Comparison of ENCODE assay signal across 20 cellular contexts in genomic region chr2:199962203-199962602, GRCh38. TPM values are rescaled to one million over a fixed set of nuclear protein-coding genes. Genes with fewer than 3 reads are reported as not detected.
A peak's percentile ranks its signal among the peaks of the same experiment; 100 is the strongest.
DNase-seq lines count a peak whose midpoint lies in the region; ATAC-seq and TF ChIP-seq lines count a peak whose summit lies in the region.
"Had no signal": no experiment of that assay in that cellular context is flagged by ENCODE, and none has a peak within 500 bp of the region (broad histone marks: within the 10 kb centered on the region; RNA-seq: fewer than 3 reads in every experiment).

No MANE protein-coding gene starts in this region.

- H3K4me1 Mint-ChIP-seq in activated naive CD4-positive, alpha-beta T cell treated with anti-CD3 and anti-CD28 coated beads for 36 hours (ENCODE audit: low read depth), result peaks cover 15% of the 10 kb centered on the region
- peaks cover 19% of the 10 kb centered on the region for H3K4me1 Mint-ChIP-seq in activated naive CD4-positive, alpha-beta T cell treated with anti-CD3 and anti-CD28 coated beads, Interleukin-2, amount 10 ng/mL, durations not matched to agents 7 days and 5 days
- peaks cover 27% of the 10 kb centered on the region for H3K4me1 Mint-ChIP-seq in stimulated activated naive CD8-positive, alpha-beta T cell treated with anti-CD3 and anti-CD28 coated beads, Interleukin-15, amount 100 ng/mL, for 72 hours

- ATAC-seq in HG02678 (IDR thresholded peaks at IDR 0.05; ENCODE audit: unreplicated experiment), result peak; percentile 66
- ATAC-seq in HG03565 (IDR thresholded peaks at IDR 0.05; ENCODE audit: unreplicated experiment), result peak; percentile 42
- ATAC-seq in stimulated activated naive CD8-positive, alpha-beta T cell treated with anti-CD3 and anti-CD28 coated beads, Interleukin-15, amount 100 ng/mL, for 72 hours, result peak; percentile 95
- ATAC-seq: A549, GM23338 had no signal

- no peak for DNase-seq in activated naive CD4-positive, alpha-beta T cell treated with anti-CD3 and anti-CD28 coated beads for 36 hours
- no peak for DNase-seq in activated naive CD4-positive, alpha-beta T cell treated with anti-CD3 and anti-CD28 coated beads, Interleukin-2, amount 10 ng/mL, durations not matched to agents 7 days and 5 days
- peak in 1 of 2 donors; percentile 20 for DNase-seq in stimulated activated naive CD8-positive, alpha-beta T cell treated with anti-CD3 and anti-CD28 coated beads, Interleukin-15, amount 100 ng/mL, for 72 hours
- DNase-seq in activated gamma-delta T cell treated with Interleukin-2 at 50 U/mL for 16 hours (no peak), GM20000 (ENCODE audit: low spot score) (no peak)
- DNase-seq in stimulated activated CD4-positive, alpha-beta T cell treated with anti-CD3 and anti-CD28 coated beads, Interleukin-4, amount 100 ng/mL, for 1 hour, result no peak
- DNase-seq: activated gamma-delta T cell, IMR-90, mesenchymal stem cell, NCI-H2029, NCI-H510A, nephron progenitor cell, SHP77, trophoblast cell, WERI-Rb-1 had no signal

- no peaks in the 10 kb centered on the region for H3K9me3 Mint-ChIP-seq in activated naive CD4-positive, alpha-beta T cell treated with anti-CD3 and anti-CD28 coated beads for 36 hours
- H3K9me3 Mint-ChIP-seq in activated naive CD4-positive, alpha-beta T cell treated with anti-CD3 and anti-CD28 coated beads, Interleukin-2, amount 10 ng/mL, durations not matched to agents 7 days and 5 days, result no peaks in the 10 kb centered on the region
- no peaks in the 10 kb centered on the region for H3K9me3 Mint-ChIP-seq in stimulated activated naive CD8-positive, alpha-beta T cell treated with anti-CD3 and anti-CD28 coated beads, Interleukin-15, amount 100 ng/mL, for 72 hours
- H3K9me3 Mint-ChIP-seq: CD14-positive monocyte, GM23338, nephron progenitor cell had no signal

- no peak for TF ChIP-seq CTCF in GM20000 (IDR thresholded peaks at IDR 0.05; ENCODE audit: extremely low read depth, missing control alignments)

- no peaks in the 10 kb centered on the region for H3K27me3 Mint-ChIP-seq in activated naive CD4-positive, alpha-beta T cell treated with anti-CD3 and anti-CD28 coated beads for 36 hours (ENCODE audit: low read depth)
- no peaks in the 10 kb centered on the region for H3K27me3 Mint-ChIP-seq in activated naive CD4-positive, alpha-beta T cell treated with anti-CD3 and anti-CD28 coated beads, Interleukin-2, amount 10 ng/mL, durations not matched to agents 7 days and 5 days
- H3K27me3 Mint-ChIP-seq in stimulated activated naive CD8-positive, alpha-beta T cell treated with anti-CD3 and anti-CD28 coated beads, Interleukin-15, amount 100 ng/mL, for 72 hours, result no peaks in the 10 kb centered on the region

- intact Hi-C loops in activated naive CD4-positive, alpha-beta T cell treated with anti-CD3 and anti-CD28 coated beads for 36 hours (cut with micrococcal nuclease), result no loop called here

- peak overlapping the region; percentile 10 for H3K27ac Mint-ChIP-seq in activated naive CD4-positive, alpha-beta T cell treated with anti-CD3 and anti-CD28 coated beads for 36 hours
- no peak overlapping the region for H3K27ac Mint-ChIP-seq in activated naive CD4-positive, alpha-beta T cell treated with anti-CD3 and anti-CD28 coated beads, Interleukin-2, amount 10 ng/mL, durations not matched to agents 7 days and 5 days
- H3K27ac Mint-ChIP-seq in stimulated activated naive CD8-positive, alpha-beta T cell treated with anti-CD3 and anti-CD28 coated beads, Interleukin-15, amount 100 ng/mL, for 72 hours, result peak overlapping the region in 1 of 2 donors; percentile 85
- H3K27ac Mint-ChIP-seq: CD14-positive monocyte, GM23338, nephron progenitor cell had no signal

- peaks cover 23% of the 10 kb centered on the region for H3K36me3 Mint-ChIP-seq in activated naive CD4-positive, alpha-beta T cell treated with anti-CD3 and anti-CD28 coated beads for 36 hours (ENCODE audit: low read depth)
- peaks cover 36% of the 10 kb centered on the region for H3K36me3 Mint-ChIP-seq in activated naive CD4-positive, alpha-beta T cell treated with anti-CD3 and anti-CD28 coated beads, Interleukin-2, amount 10 ng/mL, durations not matched to agents 7 days and 5 days

- no peak overlapping the region for H3K4me3 Mint-ChIP-seq in activated naive CD4-positive, alpha-beta T cell treated with anti-CD3 and anti-CD28 coated beads for 36 hours
- no peak overlapping the region for H3K4me3 Mint-ChIP-seq in activated naive CD4-positive, alpha-beta T cell treated with anti-CD3 and anti-CD28 coated beads, Interleukin-2, amount 10 ng/mL, durations not matched to agents 7 days and 5 days
- H3K4me3 Mint-ChIP-seq in stimulated activated naive CD8-positive, alpha-beta T cell treated with anti-CD3 and anti-CD28 coated beads, Interleukin-15, amount 100 ng/mL, for 72 hours, result no peak overlapping the region
- H3K4me3 Mint-ChIP-seq: CD14-positive monocyte, GM23338, nephron progenitor cell had no signal

- CTCF ChIA-PET in activated naive CD4-positive, alpha-beta T cell treated with anti-CD3 and anti-CD28 coated beads for 36 hours (lab: Charles Lee), result no interaction called here
- CTCF ChIA-PET in activated naive CD4-positive, alpha-beta T cell treated with anti-CD3 and anti-CD28 coated beads, Interleukin-2, amount 10 ng/mL, durations not matched to agents 7 days and 5 days (lab: Charles Lee), result interaction anchor here (1.8 kb wide), 1 partner anchor 14 kb away, joined by 5 read pairs; no protein-coding TSS in a partner anchor

RNA-seq across cellular contexts. Expression of gene MAIP1, which starts 6.8 kb away (rescaled TPM):
- total RNA-seq in activated naive CD4-positive, alpha-beta T cell treated with anti-CD3 and anti-CD28 coated beads for 36 hours, result 10 to 100 TPM; 28.6 to 30.0 TPM

RNA-seq across cellular contexts. Expression of gene TYW5, which starts 6.9 kb away (rescaled TPM):
- total RNA-seq in activated naive CD4-positive, alpha-beta T cell treated with anti-CD3 and anti-CD28 coated beads for 36 hours, result 1 to 10 TPM; 7.8 to 7.9 TPM

RNA-seq across cellular contexts. Expression of gene C2orf69, which starts 51.1 kb away (rescaled TPM):
- 10 to 100 TPM; 18.5 to 20.6 TPM for total RNA-seq in activated naive CD4-positive, alpha-beta T cell treated with anti-CD3 and anti-CD28 coated beads for 36 hours

Comparison
In these comparisons a context has a peak if more than half of its experiments do, and no peak if none do; other contexts are left out.
1. ATAC-seq: peak in every context shown above with its lines; median percentile 95 in stimulated activated naive CD8-positive, alpha-beta T cell treated with anti-CD3 and anti-CD28 coated beads, Interleukin-15, amount 100 ng/mL, for 72 hours; 66 in HG02678; 42 in HG03565.